In the genomic region with DNA sequence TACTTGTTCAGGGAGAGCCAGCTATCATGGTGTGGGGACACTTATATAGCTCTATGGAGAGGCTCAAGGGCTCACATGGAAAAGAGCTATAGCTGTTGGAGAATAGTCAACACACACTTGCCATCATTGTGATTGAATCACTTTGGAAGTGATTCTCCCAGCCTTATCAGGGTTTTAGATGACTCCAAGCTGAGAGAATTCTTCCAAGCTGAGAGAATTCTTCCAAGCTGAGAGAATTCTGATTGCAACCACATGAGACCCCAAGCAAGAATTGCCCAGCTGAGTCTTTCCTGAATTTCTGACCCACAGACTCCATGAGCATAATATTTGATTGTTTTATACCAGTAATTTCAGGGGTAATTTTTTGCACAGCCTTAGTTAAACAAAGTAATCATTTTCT, we compare ENCODE assay signal across 14 cellular contexts.
DNase-seq lines count a peak whose midpoint lies in the region; ATAC-seq and TF ChIP-seq lines count a peak whose summit lies in the region.
"Had no signal": no experiment of that assay in that cellular context is flagged by ENCODE, and none has a peak within 500 bp of the region (broad histone marks: within the 10 kb centered on the region; RNA-seq: fewer than 3 reads in every experiment).

No MANE protein-coding gene starts in this region.

- DNase-seq in amniotic epithelial cell (ENCODE audit: low read depth) (peak; percentile 12), brain microvascular endothelial cell (peak; percentile 47), fibroblast of the aortic adventitia (ENCODE audit: low read depth) (peak; percentile 4), SIG-M5 (lab: John Stamatoyannopoulos, UW) (no peak), dermis blood vessel endothelial cell (no peak)
- DNase-seq in activated CD8-positive, alpha-beta memory T cell treated with anti-CD3 and anti-CD28 coated beads, Interleukin-2, amount 10 ng/mL, durations not matched to agents 7 days and 5 days = no peak
- DNase-seq: Calu3; CD8-positive, alpha-beta T cell; DMS79 treated with DMSO at 0.1 percent for 48 hours; H9 had no signal

- H3K36me3 ChIP-seq in brain microvascular endothelial cell (replicated peaks) = no peaks in the 10 kb centered on the region
- H3K36me3 ChIP-seq: BLaER1 treated with 17β-estradiol and CSF1 and Interleukin-3, amounts not matched to agents 10 nM and 100 nM had no signal

- H3K4me1 Mint-ChIP-seq in activated CD8-positive, alpha-beta memory T cell treated with anti-CD3 and anti-CD28 coated beads, Interleukin-2, amount 10 ng/mL, durations not matched to agents 7 days and 5 days = no peaks in the 10 kb centered on the region
- H3K4me1 Mint-ChIP-seq: B cell had no signal

- no peak overlapping the region for H3K4me3 Mint-ChIP-seq in activated CD8-positive, alpha-beta memory T cell treated with anti-CD3 and anti-CD28 coated beads, Interleukin-2, amount 10 ng/mL, durations not matched to agents 7 days and 5 days
- H3K4me3 Mint-ChIP-seq: B cell; CD8-positive, alpha-beta T cell; H9 had no signal

- H3K27ac Mint-ChIP-seq in activated CD8-positive, alpha-beta memory T cell treated with anti-CD3 and anti-CD28 coated beads, Interleukin-2, amount 10 ng/mL, durations not matched to agents 7 days and 5 days = no peak overlapping the region
- H3K27ac Mint-ChIP-seq: B cell; CD8-positive, alpha-beta T cell; H9 had no signal

- no peaks in the 10 kb centered on the region for H3K36me3 Mint-ChIP-seq in activated CD8-positive, alpha-beta memory T cell treated with anti-CD3 and anti-CD28 coated beads, Interleukin-2, amount 10 ng/mL, durations not matched to agents 7 days and 5 days
- H3K36me3 Mint-ChIP-seq: CD8-positive, alpha-beta T cell had no signal

- no peaks in the 10 kb centered on the region for H3K27me3 Mint-ChIP-seq in activated CD8-positive, alpha-beta memory T cell treated with anti-CD3 and anti-CD28 coated beads, Interleukin-2, amount 10 ng/mL, durations not matched to agents 7 days and 5 days
- H3K27me3 Mint-ChIP-seq: B cell had no signal

- CTCF ChIA-PET in activated CD8-positive, alpha-beta memory T cell treated with anti-CD3 and anti-CD28 coated beads, Interleukin-2, amount 10 ng/mL, durations not matched to agents 7 days and 5 days (lab: Charles Lee) = no interaction called here

- no peaks in the 10 kb centered on the region for H3K27me3 ChIP-seq in brain microvascular endothelial cell (replicated peaks)
- H3K27me3 ChIP-seq: BLaER1 treated with 17β-estradiol and CSF1 and Interleukin-3, amounts not matched to agents 10 nM and 100 nM had no signal

- no peak for ATAC-seq in GM21786 (IDR thresholded peaks at IDR 0.05; ENCODE audit: unreplicated experiment)
- ATAC-seq in activated CD8-positive, alpha-beta memory T cell treated with anti-CD3 and anti-CD28 coated beads, Interleukin-2, amount 10 ng/mL, durations not matched to agents 7 days and 5 days = no peak
- ATAC-seq: CD8-positive, alpha-beta T cell; GM12878 had no signal

- in situ Hi-C loops in brain microvascular endothelial cell (cut with HindIII; ENCODE audit: low pct_ligation_motif_present, low sequenced_read_pairs) = no loop called here

- TF ChIP-seq CTCF in brain microvascular endothelial cell (IDR thresholded peaks at IDR 0.05; ENCODE audit: low read depth, low read length, missing control alignments) = no peak
- TF ChIP-seq CTCF in fibroblast of the aortic adventitia (IDR thresholded peaks at IDR 0.05; ENCODE audit: insufficient read depth, low read length) = no peak

- H3K4me3 ChIP-seq in brain microvascular endothelial cell (ENCODE audit: low read depth, low read length) (no peak overlapping the region), fibroblast of the aortic adventitia (ENCODE audit: low read depth, low read length) (no peak overlapping the region)
- H3K4me3 ChIP-seq: BLaER1 treated with 17β-estradiol and CSF1 and Interleukin-3, amounts not matched to agents 10 nM and 100 nM; GM12878 had no signal

- peaks cover 2% of the 10 kb centered on the region for H3K9me3 Mint-ChIP-seq in activated CD8-positive, alpha-beta memory T cell treated with anti-CD3 and anti-CD28 coated beads, Interleukin-2, amount 10 ng/mL, durations not matched to agents 7 days and 5 days (ENCODE audit: low read depth)
- H3K9me3 Mint-ChIP-seq: H9 had no signal

- H3K27ac ChIP-seq in brain microvascular endothelial cell = peak overlapping the region; percentile 44
- H3K27ac ChIP-seq: BLaER1 treated with 17β-estradiol and CSF1 and Interleukin-3, amounts not matched to agents 10 nM and 100 nM had no signal

Comparison
In these comparisons a context has a peak if more than half of its experiments do, and no peak if none do; other contexts are left out.
1. DNase-seq: peak in amniotic epithelial cell (single experiment), brain microvascular endothelial cell (single experiment) and fibroblast of the aortic adventitia (single experiment); none in SIG-M5 (single experiment), dermis blood vessel endothelial cell (single experiment) and activated CD8-positive, alpha-beta memory T cell treated with anti-CD3 and anti-CD28 coated beads, Interleukin-2, amount 10 ng/mL, durations not matched to agents 7 days and 5 days (single experiment).